In the genomic region with DNA sequence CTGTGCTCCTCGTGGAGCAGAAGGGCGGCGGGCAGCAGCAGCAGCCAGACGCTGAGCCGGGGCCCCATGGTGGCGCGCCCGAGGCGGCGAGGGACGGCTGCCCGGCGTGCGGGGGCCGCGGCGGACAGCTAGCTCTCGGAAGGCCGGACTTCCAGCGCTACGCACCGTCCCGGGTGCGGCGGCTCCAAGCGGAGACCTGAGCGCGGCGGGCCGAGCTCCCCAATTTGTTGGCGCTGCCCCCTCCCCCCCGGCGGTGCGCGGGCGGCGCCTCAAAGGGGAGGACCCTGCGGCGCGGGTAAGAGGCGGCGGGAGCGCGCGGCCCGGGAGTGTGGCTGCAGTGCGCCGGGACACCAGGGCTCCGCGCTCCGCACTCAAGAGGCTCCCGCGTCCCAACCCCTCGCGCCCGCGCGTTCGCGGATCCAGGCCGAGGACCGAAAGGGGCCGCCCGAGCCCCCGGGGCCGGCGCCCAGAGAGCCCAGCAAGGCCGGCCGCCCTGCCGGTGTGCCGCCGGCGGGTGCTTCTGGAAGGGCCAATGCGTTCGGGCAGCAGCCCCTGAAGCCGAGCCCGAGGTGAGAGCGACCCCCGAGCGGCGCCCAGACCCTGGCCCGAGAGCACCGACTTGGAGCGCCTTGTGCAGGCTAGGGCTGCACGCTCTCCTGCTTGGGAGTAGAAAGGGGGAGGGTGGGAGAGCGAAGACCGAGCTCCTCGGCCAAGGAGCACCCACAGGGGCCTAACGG, we compare ENCODE assay signal across 9 cellular contexts. TPM values are rescaled to one million over a fixed set of nuclear protein-coding genes. Genes with fewer than 3 reads are reported as not detected.
A peak's percentile ranks its signal among the peaks of the same experiment; 100 is the strongest.
DNase-seq lines count a peak whose midpoint lies in the region; ATAC-seq lines count a peak whose summit lies in the region.
"Had no signal": no experiment of that assay in that cellular context is flagged by ENCODE, and none has a peak within 500 bp of the region (broad histone marks: within the 10 kb centered on the region; RNA-seq: fewer than 3 reads in every experiment).

Gene COL4A1, minus strand, starts transcription at position 198 of the 737 bp plus-strand sequence. Its CDS starts 130 bp downstream, at position 68.
Gene COL4A2, plus strand, starts transcription at position 325 of the 737 bp plus-strand sequence. CDS start 620 bp downstream, outside the sequence.

- peak within 1 kb of the TSS; percentile 86 for H3K27ac ChIP-seq in duodenal mucosa (ENCODE audit: low read depth, low read length)

- H3K27ac Mint-ChIP-seq in activated CD4-positive, alpha-beta T cell treated with anti-CD3 and anti-CD28 coated beads for 36 hours = no peak within 1 kb of the TSS

- POLR2A ChIA-PET in activated CD4-positive, alpha-beta T cell treated with anti-CD3 and anti-CD28 coated beads for 36 hours (lab: Charles Lee) = no interaction called here

- peaks cover 65% of the 10 kb centered on the region for H3K27me3 Mint-ChIP-seq in activated CD4-positive, alpha-beta T cell treated with anti-CD3 and anti-CD28 coated beads for 36 hours

- H3K9me3 ChIP-seq in duodenal mucosa (ENCODE audit: control insufficient read depth in 1 of 2, low read length in 2 of 2) = no peaks in the 10 kb centered on the region

- H3K9ac ChIP-seq in duodenal mucosa (ENCODE audit: low read depth in 1 of 2, low read length in 2 of 2) = peak within 1 kb of the TSS; percentile 60 to 70

- no peak for DNase-seq in activated CD4-positive, alpha-beta T cell treated with anti-CD3 and anti-CD28 coated beads for 36 hours
- no peak for DNase-seq in activated CD4-positive, alpha-beta T cell treated with anti-CD3 and anti-CD28 coated beads for 48 hours
- peak; percentile 76 to 87 for DNase-seq in lung microvascular endothelial cell (ENCODE audit: low read depth in 2 of 2)
- DNase-seq in ureter (ENCODE audit: low spot score) = peak; percentile 77
- no peak for DNase-seq in GM19240 (ENCODE audit: insufficient read length, low spot score)
- DNase-seq in SHP77 treated with DMSO at 0.1 percent for 48 hours (lab: John Stamatoyannopoulos, UW) = no peak
- DNase-seq: DND-41 had no signal

- H3K4me1 Mint-ChIP-seq in activated CD4-positive, alpha-beta T cell treated with anti-CD3 and anti-CD28 coated beads for 36 hours = peaks cover 14% of the 10 kb centered on the region

- H3K4me1 ChIP-seq in duodenal mucosa (ENCODE audit: control insufficient read depth in 1 of 2, insufficient read depth in 2 of 2, low read length in 2 of 2) = peaks cover 10 to 14% of the 10 kb centered on the region in 2 donors

- no peaks in the 10 kb centered on the region for H3K36me3 Mint-ChIP-seq in activated CD4-positive, alpha-beta T cell treated with anti-CD3 and anti-CD28 coated beads for 36 hours (ENCODE audit: low read depth)

- H3K9me3 Mint-ChIP-seq in activated CD4-positive, alpha-beta T cell treated with anti-CD3 and anti-CD28 coated beads for 36 hours (ENCODE audit: low read depth) = no peaks in the 10 kb centered on the region

- peaks cover 25 to 46% of the 10 kb centered on the region in 2 donors for H3K27me3 ChIP-seq in duodenal mucosa (ENCODE audit: control insufficient read depth in 1 of 2, insufficient read depth in 2 of 2, low read length in 2 of 2)

- CTCF ChIA-PET in activated CD4-positive, alpha-beta T cell treated with anti-CD3 and anti-CD28 coated beads for 36 hours (lab: Charles Lee) = no interaction called here

- H3K36me3 ChIP-seq in duodenal mucosa (ENCODE audit: control insufficient read depth in 1 of 2, insufficient read depth in 2 of 2, low read length in 2 of 2) = peaks cover 0 to 4% of the 10 kb centered on the region in 2 donors

- intact Hi-C loops in activated CD4-positive, alpha-beta T cell treated with anti-CD3 and anti-CD28 coated beads for 36 hours (cut with DNase I, micrococcal nuclease) = loop anchor here in 1 of 2 experiments (5.0 kb wide), 1 partner anchor 115 kb away; no protein-coding TSS in a partner anchor

- H3K4me3 ChIP-seq in duodenal mucosa (ENCODE audit: low read depth in 1 of 2, low read length in 2 of 2) = peak within 1 kb of the TSS; percentile 69 to 76

- peak within 1 kb of the TSS; percentile 13 for H3K4me3 Mint-ChIP-seq in activated CD4-positive, alpha-beta T cell treated with anti-CD3 and anti-CD28 coated beads for 36 hours

- ATAC-seq in activated CD4-positive, alpha-beta T cell treated with anti-CD3 and anti-CD28 coated beads for 36 hours = no peak
- ATAC-seq in GM19023 (IDR thresholded peaks at IDR 0.05; ENCODE audit: unreplicated experiment) = no peak

RNA-seq across cellular contexts. Expression of gene COL4A1, which starts in this region (rescaled TPM):
- under 1 TPM in 1 of 2 experiments, not detected in 1; 0.14 TPM for total RNA-seq in activated CD4-positive, alpha-beta T cell treated with anti-CD3 and anti-CD28 coated beads for 36 hours
- total RNA-seq in lung microvascular endothelial cell (836 and 1,068 TPM in 2 replicates), ureter (144 TPM)

RNA-seq across cellular contexts. Expression of gene COL4A2, which starts in this region (rescaled TPM):
- not detected for total RNA-seq in activated CD4-positive, alpha-beta T cell treated with anti-CD3 and anti-CD28 coated beads for 36 hours
- total RNA-seq in lung microvascular endothelial cell (728 and 775 TPM in 2 replicates), ureter (227 TPM)

Comparison
In these comparisons a context has a peak if more than half of its experiments do, and no peak if none do; other contexts are left out.
1. RNA of gene COL4A1 (total RNA-seq): 836 to 1,068 TPM in lung microvascular endothelial cell and 144 TPM in ureter (single experiment); 0.14 TPM in activated CD4-positive, alpha-beta T cell treated with anti-CD3 and anti-CD28 coated beads for 36 hours; every median in the first group is over 100 times any median in the second.
2. RNA of gene COL4A2 (total RNA-seq): 728 to 775 TPM in lung microvascular endothelial cell and 227 TPM in ureter (single experiment); not detected in activated CD4-positive, alpha-beta T cell treated with anti-CD3 and anti-CD28 coated beads for 36 hours; every median in the first group is over 100 times any median in the second.
3. DNase-seq: peak in lung microvascular endothelial cell (2 of 2) and ureter (single experiment); none in activated CD4-positive, alpha-beta T cell treated with anti-CD3 and anti-CD28 coated beads for 36 hours (single experiment), activated CD4-positive, alpha-beta T cell treated with anti-CD3 and anti-CD28 coated beads for 48 hours (single experiment), GM19240 (single experiment) and SHP77 treated with DMSO at 0.1 percent for 48 hours (single experiment).